In genomic region chr7:155119801-155120382, GRCh38 we compare ENCODE assay signal across 21 cellular contexts. TPM values are rescaled to one million over a fixed set of nuclear protein-coding genes. Genes with fewer than 3 reads are reported as not detected.
"Had no signal": no experiment of that assay in that cellular context is flagged by ENCODE, and none has a peak within 500 bp of the region (broad histone marks: within the 10 kb centered on the region; RNA-seq: fewer than 3 reads in every experiment).

No MANE protein-coding gene starts in this region.

- H3K4me3 Mint-ChIP-seq: activated naive CD8-positive, alpha-beta T cell treated with anti-CD3 and anti-CD28 coated beads, Interleukin-2, amount 10 ng/mL, durations not matched to agents 7 days and 5 days; activated T-cell treated with anti-CD3 and anti-CD28 coated beads, Interleukin-2, amount 50 U/mL, for 72 hours; neural crest cell; T-helper 2 cell treated with Interferon-gamma antibody and Interleukin-4, amounts not matched to agents 5 μg/mL and 100 μg/mL, for 36 hours had no signal

- H3K4me1 Mint-ChIP-seq: activated naive CD8-positive, alpha-beta T cell treated with anti-CD3 and anti-CD28 coated beads, Interleukin-2, amount 10 ng/mL, durations not matched to agents 7 days and 5 days; neural crest cell had no signal

- H3K4me1 ChIP-seq: colonic mucosa, gastroesophageal sphincter had no signal

- H3K4me3 ChIP-seq: cardiac muscle cell, colonic mucosa, gastroesophageal sphincter, ovary had no signal

- H3K27me3 ChIP-seq: cardiac muscle cell, colonic mucosa, ovary had no signal

- DNase-seq: activated CD4-positive, alpha-beta T cell treated with anti-CD3 and anti-CD28 coated beads for 1 hour; activated CD4-positive, alpha-beta T cell treated with anti-CD3 and anti-CD28 coated beads, Interleukin-2, amount 50 U/mL, for 48 hours; activated gamma-delta T cell treated with Interleukin-2 at 50 U/mL for 16 hours; activated naive CD8-positive, alpha-beta T cell treated with anti-CD3 and anti-CD28 coated beads, Interleukin-2, amount 10 ng/mL, durations not matched to agents 7 days and 5 days; activated T-cell treated with anti-CD3 and anti-CD28 coated beads, Interleukin-2, amount 50 U/mL, for 72 hours; aorta; colonic mucosa; effector CD4-positive, alpha-beta T cell; mesendoderm; ovary; stimulated activated CD4-positive, alpha-beta T cell treated with anti-CD3 and anti-CD28 coated beads, Interleukin-4, amount 100 ng/mL, for 1 hour; stimulated activated CD8-positive, alpha-beta memory T cell treated with anti-CD3 and anti-CD28 coated beads, Interleukin-4, amount 100 ng/mL, for 48 hours; stimulated activated naive CD8-positive, alpha-beta T cell treated with anti-CD3 and anti-CD28 coated beads, Interleukin-15, Interleukin-2, amounts not matched to agents 100 U/mL and 50 U/mL, for 24 hours had no signal

- H3K9me3 ChIP-seq: colonic mucosa, ovary had no signal

- H3K27ac ChIP-seq: cardiac muscle cell, colonic mucosa, epithelial cell of prostate, gastroesophageal sphincter, ovary had no signal

- H3K36me3 ChIP-seq: cardiac muscle cell, colonic mucosa, gastroesophageal sphincter, ovary had no signal

- H3K36me3 Mint-ChIP-seq: activated naive CD8-positive, alpha-beta T cell treated with anti-CD3 and anti-CD28 coated beads, Interleukin-2, amount 10 ng/mL, durations not matched to agents 7 days and 5 days had no signal

- H3K27ac Mint-ChIP-seq: activated naive CD8-positive, alpha-beta T cell treated with anti-CD3 and anti-CD28 coated beads, Interleukin-2, amount 10 ng/mL, durations not matched to agents 7 days and 5 days; activated T-cell treated with anti-CD3 and anti-CD28 coated beads, Interleukin-2, amount 50 U/mL, for 72 hours; T-helper 2 cell treated with Interferon-gamma antibody and Interleukin-4, amounts not matched to agents 5 μg/mL and 100 μg/mL, for 36 hours had no signal

- ATAC-seq: activated T-cell treated with anti-CD3 and anti-CD28 coated beads, Interleukin-2, amount 50 U/mL, for 72 hours; gastroesophageal sphincter; stimulated activated naive CD8-positive, alpha-beta T cell treated with anti-CD3 and anti-CD28 coated beads, Interleukin-15, Interleukin-2, amounts not matched to agents 100 U/mL and 50 U/mL, for 24 hours had no signal

RNA-seq across cellular contexts. Expression of gene HTR5A, which starts 49.8 kb away (rescaled TPM):
- total RNA-seq: activated naive CD8-positive, alpha-beta T cell treated with anti-CD3 and anti-CD28 coated beads, Interleukin-2, amount 10 ng/mL, durations not matched to agents 7 days and 5 days; activated T-cell treated with anti-CD3 and anti-CD28 coated beads, Interleukin-2, amount 50 U/mL, for 72 hours; aorta; cardiac muscle cell; colonic mucosa; gastroesophageal sphincter; kidney epithelial cell; liver; neural crest cell; ovary; urinary bladder had no signal
- polyA plus RNA-seq: aorta, cardiac muscle cell, liver, ovary, urinary bladder had no signal
